In genomic region chr14:65769151-65769550, GRCh38 we compare ENCODE assay signal across 17 cellular contexts.
DNase-seq lines count a peak whose midpoint lies in the region; ATAC-seq, FAIRE-seq and TF ChIP-seq lines count a peak whose summit lies in the region.
"Had no signal": no experiment of that assay in that cellular context is flagged by ENCODE, and none has a peak within 500 bp of the region (broad histone marks: within the 10 kb centered on the region; RNA-seq: fewer than 3 reads in every experiment).

No MANE protein-coding gene starts in this region.

- H3K79me2 ChIP-seq in astrocyte (ENCODE audit: insufficient read depth, low read length): no peaks in the 10 kb centered on the region

- H3K27ac ChIP-seq in astrocyte (ENCODE audit: low read depth, low read length) (no peak overlapping the region), sigmoid colon (no peak overlapping the region)
- H3K27ac ChIP-seq: HL-60 had no signal

- no peak overlapping the region for H2AFZ ChIP-seq in astrocyte (ENCODE audit: low read depth, low read length)

- WGBS in sigmoid colon, 2 donors: 85 to 93% methylated on average over 2 of the region's 2 CpGs

- no peaks in the 10 kb centered on the region for H4K20me1 ChIP-seq in astrocyte (ENCODE audit: insufficient read depth, low read length)

- H3K27ac Mint-ChIP-seq in astrocyte (ENCODE audit: unreplicated experiment): no peak overlapping the region
- H3K27ac Mint-ChIP-seq: B cell; CD4-positive, alpha-beta T cell; HFFc6 had no signal

- H3K36me3 Mint-ChIP-seq in astrocyte (ENCODE audit: low read depth, unreplicated experiment): peaks cover 2% of the 10 kb centered on the region

- H3K36me3 ChIP-seq in astrocyte (ENCODE audit: insufficient read depth, low read length): no peaks in the 10 kb centered on the region
- H3K36me3 ChIP-seq in sigmoid colon: no peaks in the 10 kb centered on the region

- peaks cover 7% of the 10 kb centered on the region for H3K27me3 Mint-ChIP-seq in astrocyte (ENCODE audit: low read depth, unreplicated experiment)
- H3K27me3 Mint-ChIP-seq: CD4-positive, alpha-beta T cell had no signal

- no peak overlapping the region for H3K4me2 ChIP-seq in astrocyte (ENCODE audit: low read length)

- H3K4me3 ChIP-seq in astrocyte (ENCODE audit: insufficient read depth, low read depth, low read length): no peak overlapping the region
- H3K4me3 ChIP-seq in sigmoid colon: no peak overlapping the region

- no peaks in the 10 kb centered on the region for H3K9me3 Mint-ChIP-seq in astrocyte (ENCODE audit: unreplicated experiment)
- H3K9me3 Mint-ChIP-seq: HFFc6 had no signal

- TF ChIP-seq CTCF in astrocyte (IDR thresholded peaks at IDR 0.05; ENCODE audit: insufficient read depth, low read depth, low read length): no peak
- no peak for TF ChIP-seq CTCF in sigmoid colon (IDR thresholded peaks at IDR 0.05)

- H3K4me1 Mint-ChIP-seq in astrocyte (ENCODE audit: low read depth, unreplicated experiment): peaks cover 2% of the 10 kb centered on the region

- no peak overlapping the region for H3K4me3 Mint-ChIP-seq in astrocyte (ENCODE audit: unreplicated experiment)
- H3K4me3 Mint-ChIP-seq: B cell; CD4-positive, alpha-beta T cell; HFFc6 had no signal

- H3K4me1 ChIP-seq in astrocyte (ENCODE audit: insufficient read depth, low read length) (no peaks in the 10 kb centered on the region), sigmoid colon (no peaks in the 10 kb centered on the region)

- no peak for DNase-seq in HTR-8/SVneo (ENCODE audit: insufficient read length, low spot score)
- DNase-seq in astrocyte (ENCODE audit: low read depth): peak; percentile 6
- peak; percentile 4 for DNase-seq in occipital lobe (lab: John Stamatoyannopoulos, UW)
- DNase-seq in sigmoid colon: no peak
- no peak for DNase-seq in NCI-H2107 treated with DMSO at 0.1 percent for 48 hours (lab: John Stamatoyannopoulos, UW; ENCODE audit: unreplicated experiment)
- DNase-seq in GDM1 (lab: John Stamatoyannopoulos, UW): no peak
- DNase-seq: Calu3; CD4-positive, alpha-beta T cell; DMS 273 treated with DMSO at 0.1 percent for 48 hours; HCEC 1CT; HFFc6 had no signal

- intact Hi-C loops in sigmoid colon (cut with DNase I): no loop called here

- ATAC-seq in HG03520 (IDR thresholded peaks at IDR 0.05; ENCODE audit: unreplicated experiment): no peak

- no peak for TF ChIP-seq POLR2A in sigmoid colon (IDR thresholded peaks at IDR 0.05)

- FAIRE-seq in HTR-8/SVneo (lab: Jason Lieb, UNC) (peak; percentile 90), astrocyte (lab: Jason Lieb, UNC) (no peak)
- FAIRE-seq: A204.1, GM12891, GM19239 had no signal

- H3K9ac ChIP-seq in astrocyte (ENCODE audit: low read length): no peak overlapping the region

- H3K27me3 ChIP-seq in astrocyte (ENCODE audit: insufficient read depth, low read length) (no peaks in the 10 kb centered on the region), sigmoid colon (no peaks in the 10 kb centered on the region)

- TF ChIP-seq EP300 in sigmoid colon (IDR thresholded peaks at IDR 0.05): no peak

- H3K9me3 ChIP-seq in astrocyte (ENCODE audit: insufficient read depth, low read depth, low read length) (no peaks in the 10 kb centered on the region), sigmoid colon (no peaks in the 10 kb centered on the region)

Comparison
In these comparisons a context has a peak if more than half of its experiments do, and no peak if none do; other contexts are left out.
1. DNase-seq: peak in astrocyte (single experiment) and occipital lobe (single experiment); none in HTR-8/SVneo (single experiment), sigmoid colon (single experiment), NCI-H2107 treated with DMSO at 0.1 percent for 48 hours (single experiment) and GDM1 (single experiment).